ENCODE assay signal across 17 cellular contexts in the genomic region with DNA sequence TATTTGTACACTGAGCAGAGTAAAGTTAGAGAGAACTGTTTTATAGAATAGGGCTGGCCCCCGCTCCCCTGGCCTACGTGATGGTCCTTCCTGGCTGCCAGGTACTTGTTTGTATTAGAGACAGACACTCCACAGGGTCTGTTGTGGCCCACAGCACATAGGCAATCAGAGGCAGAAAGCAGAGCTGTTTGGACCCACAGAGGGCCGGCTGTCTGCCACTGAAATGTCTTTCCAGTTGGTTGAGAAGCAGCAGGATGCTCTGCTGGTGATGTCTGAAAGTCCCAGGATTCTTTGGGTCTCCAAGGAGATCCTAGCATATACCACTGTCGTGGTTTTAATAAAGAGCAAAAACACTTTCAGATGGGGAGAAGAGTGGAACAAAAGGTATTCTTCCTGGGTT. TPM values are rescaled to one million over a fixed set of nuclear protein-coding genes. Genes with fewer than 3 reads are reported as not detected.
DNase-seq lines count a peak whose midpoint lies in the region; ATAC-seq and TF ChIP-seq lines count a peak whose summit lies in the region.
"Had no signal": no experiment of that assay in that cellular context is flagged by ENCODE, and none has a peak within 500 bp of the region (broad histone marks: within the 10 kb centered on the region; RNA-seq: fewer than 3 reads in every experiment).

No MANE protein-coding gene starts in this region.

- BruUV-seq in MCF 10A (replicated peaks; lab: Mats Ljungman, UMichigan), result no TSS peak

- CTCF ChIA-PET in MCF 10A (lab: Yijun Ruan, JAX), result no interaction called here

- H3K36me3 Mint-ChIP-seq in MCF 10A (ENCODE audit: insufficient read depth, unreplicated experiment) (peaks cover 18% of the 10 kb centered on the region), naive B cell (peaks cover 6 to 8% of the 10 kb centered on the region in 2 donors)
- peaks cover 52% of the 10 kb centered on the region for H3K36me3 Mint-ChIP-seq in activated T-helper 17 cell treated with anti-CD3 and anti-CD28 coated beads, Interleukin-2, amount 50 U/mL, for 72 hours (ENCODE audit: low read depth)

- peaks cover 0 to 5% of the 10 kb centered on the region in 2 donors for H3K4me1 ChIP-seq in breast epithelium

- no peaks in the 10 kb centered on the region for H3K36me3 ChIP-seq in breast epithelium

- POLR2A ChIA-PET in MCF 10A (lab: Yijun Ruan, JAX), result interaction anchor here (3.2 to 5.8 kb wide), 3 partner anchors 25 to 209 kb away, joined by 20 to 127 read pairs (median 78); partner anchors contain the start of genes SFR1 and SLK

- no peaks in the 10 kb centered on the region for H3K27me3 Mint-ChIP-seq in MCF 10A (ENCODE audit: insufficient read depth, unreplicated experiment)
- no peaks in the 10 kb centered on the region for H3K27me3 Mint-ChIP-seq in activated T-helper 17 cell treated with anti-CD3 and anti-CD28 coated beads, Interleukin-2, amount 50 U/mL, for 72 hours
- H3K27me3 Mint-ChIP-seq in naive B cell, result no peaks in the 10 kb centered on the region

- H3K9me3 Mint-ChIP-seq in MCF 10A (ENCODE audit: unreplicated experiment) (no peaks in the 10 kb centered on the region), naive B cell (peaks cover 0 to 11% (median 6%) of the 10 kb centered on the region in 7 donors)
- H3K9me3 Mint-ChIP-seq in activated T-helper 17 cell treated with anti-CD3 and anti-CD28 coated beads, Interleukin-2, amount 50 U/mL, for 72 hours, result peaks cover 6% of the 10 kb centered on the region

- no peak for TF ChIP-seq POLR2A in breast epithelium (IDR thresholded peaks at IDR 0.05)

- H3K4me3 Mint-ChIP-seq in MCF 10A (ENCODE audit: unreplicated experiment) (no peak overlapping the region), naive B cell (no peak overlapping the region)
- H3K4me3 Mint-ChIP-seq in activated T-helper 17 cell treated with anti-CD3 and anti-CD28 coated beads, Interleukin-2, amount 50 U/mL, for 72 hours, result peak overlapping the region; percentile 85
- H3K4me3 Mint-ChIP-seq: WTC11 had no signal

- no peak for ATAC-seq in activated T-helper 17 cell treated with anti-CD3 and anti-CD28 coated beads, Interleukin-2, amount 50 U/mL, for 72 hours (replicated peaks)
- ATAC-seq in naive B cell (ENCODE audit: low read depth in 2 of 2), result no peak
- ATAC-seq in SK-N-SH treated with all-trans-retinoic acid at 6 μM for 48 hours, result no peak
- ATAC-seq: WTC11 had no signal

- peaks cover 32% of the 10 kb centered on the region for H3K4me1 Mint-ChIP-seq in MCF 10A (ENCODE audit: insufficient read depth, unreplicated experiment)
- H3K4me1 Mint-ChIP-seq in activated T-helper 17 cell treated with anti-CD3 and anti-CD28 coated beads, Interleukin-2, amount 50 U/mL, for 72 hours, result peaks cover 47% of the 10 kb centered on the region
- H3K4me1 Mint-ChIP-seq in naive B cell, result peaks cover 35 to 68% (median 60%) of the 10 kb centered on the region in 3 donors

- intact Hi-C loops in MCF 10A (cut with micrococcal nuclease), result no loop called here
- intact Hi-C loops in breast epithelium (cut with DNase I; ENCODE audit: low total_unique reads), result no loop called here

- no peak overlapping the region for H3K27ac ChIP-seq in breast epithelium
- H3K27ac ChIP-seq: parathyroid adenoma had no signal

- H3K27ac Mint-ChIP-seq in MCF 10A (ENCODE audit: low read depth, unreplicated experiment) (peak overlapping the region; percentile 62), naive B cell (peak overlapping the region; percentile 4 to 89 (median 57))
- H3K27ac Mint-ChIP-seq in activated T-helper 17 cell treated with anti-CD3 and anti-CD28 coated beads, Interleukin-2, amount 50 U/mL, for 72 hours, result peak overlapping the region; percentile 88
- H3K27ac Mint-ChIP-seq: WTC11 had no signal

- no peak overlapping the region for H3K4me3 ChIP-seq in breast epithelium
- H3K4me3 ChIP-seq: smooth muscle cell had no signal

- DNase-seq in MCF 10A (ENCODE audit: unreplicated experiment) (no peak), breast epithelium (ENCODE audit: low spot score in 2 of 2) (no peak), naive B cell (no peak), DMS 273 (lab: John Stamatoyannopoulos, UW; ENCODE audit: unreplicated experiment) (no peak), A172 (ENCODE audit: low spot score) (no peak)
- no peak for DNase-seq in stimulated activated CD4-positive, alpha-beta T cell treated with anti-CD3 and anti-CD28 coated beads, Interleukin-4, amount 100 ng/mL, for 1 hour
- DNase-seq: DMS 273 treated with DMSO at 0.1 percent for 48 hours, HCEC 1CT, MM.1S, NCI-H2081, NCI-H524 treated with DMSO at 0.1 percent for 48 hours, SK-N-SH had no signal

- no peaks in the 10 kb centered on the region for H3K27me3 ChIP-seq in breast epithelium

- no peak for TF ChIP-seq CTCF in MCF 10A (IDR thresholded peaks at IDR 0.05; ENCODE audit: unreplicated experiment)
- TF ChIP-seq CTCF in breast epithelium (IDR thresholded peaks at IDR 0.05), result no peak

- no peaks in the 10 kb centered on the region for H3K9me3 ChIP-seq in breast epithelium
- H3K9me3 ChIP-seq: SK-N-SH had no signal

TF ChIP-seq in SK-N-SH treated with all-trans-retinoic acid at 6 μM for 48 hours, 23 proteins besides CTCF, POLR2A, EP300 and RAD21:
- TF ChIP-seq TSHZ2 (CRISPR knock-in tag; IDR thresholded peaks at IDR 0.05) (no peak), PPARA (CRISPR knock-in tag; IDR thresholded peaks at IDR 0.05; ENCODE audit: borderline replicate concordance) (no peak), ZC3H10 (CRISPR knock-in tag; IDR thresholded peaks at IDR 0.05) (no peak)
- TF ChIP-seq, protein P1, sequence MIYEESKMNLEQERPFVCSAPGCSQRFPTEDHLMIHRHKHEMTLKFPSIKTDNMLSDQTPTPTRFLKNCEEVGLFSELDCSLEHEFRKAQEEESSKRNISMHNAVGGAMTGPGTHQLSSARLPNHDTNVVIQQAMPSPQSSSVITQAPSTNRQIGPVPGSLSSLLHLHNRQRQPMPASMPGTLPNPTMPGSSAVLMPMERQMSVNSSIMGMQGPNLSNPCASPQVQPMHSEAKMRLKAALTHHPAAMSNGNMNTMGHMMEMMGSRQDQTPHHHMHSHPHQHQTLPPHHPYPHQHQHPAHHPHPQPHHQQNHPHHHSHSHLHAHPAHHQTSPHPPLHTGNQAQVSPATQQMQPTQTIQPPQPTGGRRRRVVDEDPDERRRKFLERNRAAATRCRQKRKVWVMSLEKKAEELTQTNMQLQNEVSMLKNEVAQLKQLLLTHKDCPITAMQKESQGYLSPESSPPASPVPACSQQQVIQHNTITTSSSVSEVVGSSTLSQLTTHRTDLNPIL (CRISPR knock-in tag; IDR thresholded peaks at IDR 0.05; ENCODE audit: low read depth), result no peak
- TF ChIP-seq, protein P2, sequence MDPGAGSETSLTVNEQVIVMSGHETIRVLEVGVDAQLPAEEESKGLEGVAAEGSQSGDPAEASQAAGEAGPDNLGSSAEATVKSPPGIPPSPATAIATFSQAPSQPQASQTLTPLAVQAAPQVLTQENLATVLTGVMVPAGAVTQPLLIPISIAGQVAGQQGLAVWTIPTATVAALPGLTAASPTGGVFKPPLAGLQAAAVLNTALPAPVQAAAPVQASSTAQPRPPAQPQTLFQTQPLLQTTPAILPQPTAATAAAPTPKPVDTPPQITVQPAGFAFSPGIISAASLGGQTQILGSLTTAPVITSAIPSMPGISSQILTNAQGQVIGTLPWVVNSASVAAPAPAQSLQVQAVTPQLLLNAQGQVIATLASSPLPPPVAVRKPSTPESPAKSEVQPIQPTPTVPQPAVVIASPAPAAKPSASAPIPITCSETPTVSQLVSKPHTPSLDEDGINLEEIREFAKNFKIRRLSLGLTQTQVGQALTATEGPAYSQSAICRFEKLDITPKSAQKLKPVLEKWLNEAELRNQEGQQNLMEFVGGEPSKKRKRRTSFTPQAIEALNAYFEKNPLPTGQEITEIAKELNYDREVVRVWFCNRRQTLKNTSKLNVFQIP (CRISPR knock-in tag; IDR thresholded peaks at IDR 0.05; ENCODE audit: borderline replicate concordance, low read depth), result no peak

RNA-seq across cellular contexts. Expression of gene STN1, which starts 5.2 kb away (rescaled TPM):
- 31.8 and 46.7 TPM in 2 replicates for total RNA-seq in MCF 10A (2022)
- 10 to 100 TPM; 23.8 to 31.2 (median 25.2) TPM for total RNA-seq in breast epithelium
- 10 to 100 TPM; 41.9 to 45.4 TPM for total RNA-seq in activated T-helper 17 cell treated with anti-CD3 and anti-CD28 coated beads, Interleukin-2, amount 50 U/mL, for 72 hours
- 10 to 100 TPM; 28.6 to 39.0 (median 32.7) TPM for polyA plus RNA-seq in naive B cell (ENCODE audit: low read depth in 6 of 6)
- 33.1 and 43.8 TPM in 2 replicates for total RNA-seq in A172 (2014; rRNA removed; shearing (Covaris generic))

RNA-seq across cellular contexts. Expression of gene SLK, which starts 54.2 kb away (rescaled TPM):
- 57.3 and 71.9 TPM in 2 replicates for total RNA-seq in MCF 10A (2022)
- 10 to 100 TPM; 63.2 to 94.4 (median 76.4) TPM for total RNA-seq in breast epithelium
- total RNA-seq in activated T-helper 17 cell treated with anti-CD3 and anti-CD28 coated beads, Interleukin-2, amount 50 U/mL, for 72 hours, result 10 to 100 TPM; 23.6 to 26.7 TPM
- polyA plus RNA-seq in naive B cell (ENCODE audit: low read depth in 6 of 6), result 1 to 10 TPM; 2.3 to 6.8 (median 4.2) TPM
- total RNA-seq in A172 (2014; rRNA removed; shearing (Covaris generic)), result 47.9 and 61.5 TPM in 2 replicates

RNA-seq across cellular contexts. Expression of gene SH3PXD2A, which starts 57.4 kb away (rescaled TPM):
- total RNA-seq in MCF 10A (2022), result 13.2 and 15.0 TPM in 2 replicates
- 10 to 100 TPM; 14.3 to 30.5 (median 14.7) TPM for total RNA-seq in breast epithelium
- total RNA-seq in activated T-helper 17 cell treated with anti-CD3 and anti-CD28 coated beads, Interleukin-2, amount 50 U/mL, for 72 hours, result 10 to 100 TPM in 1 of 2 donors, 1 to 10 TPM in 1; 8.0 to 19.3 TPM
- 1 to 10 TPM in 1 of 6 donors, under 1 TPM in 4, not detected in 1; 0.47 to 1.4 (median 0.72) TPM for polyA plus RNA-seq in naive B cell (ENCODE audit: low read depth in 6 of 6)
- 1.7 and 2.0 TPM in 2 replicates for total RNA-seq in A172 (2014; rRNA removed; shearing (Covaris generic))
